10 cellular contexts compared by ENCODE assay signal in genomic region chr18:44729631-44730101, GRCh38. TPM values are rescaled to one million over a fixed set of nuclear protein-coding genes. Genes with fewer than 3 reads are reported as not detected.
DNase-seq lines count a peak whose midpoint lies in the region; ATAC-seq and TF ChIP-seq lines count a peak whose summit lies in the region.
"Had no signal": no experiment of that assay in that cellular context is flagged by ENCODE, and none has a peak within 500 bp of the region (broad histone marks: within the 10 kb centered on the region; RNA-seq: fewer than 3 reads in every experiment).

No MANE protein-coding gene starts in this region.

- H3K36me3 Mint-ChIP-seq in activated CD8-positive, alpha-beta T cell treated with anti-CD3 and anti-CD28 coated beads, Interleukin-2, amount 10 ng/mL, durations not matched to agents 7 days and 5 days (ENCODE audit: low read depth), result peaks cover 15% of the 10 kb centered on the region

- H3K4me3 ChIP-seq in A673 (ENCODE audit: low read depth, low read length, poor library complexity, severe bottlenecking) (no peak overlapping the region), lower lobe of right lung (no peak overlapping the region), esophagus squamous epithelium (no peak overlapping the region)

- peaks cover 25% of the 10 kb centered on the region for H3K27me3 Mint-ChIP-seq in activated CD8-positive, alpha-beta T cell treated with anti-CD3 and anti-CD28 coated beads, Interleukin-2, amount 10 ng/mL, durations not matched to agents 7 days and 5 days (ENCODE audit: low read depth)

- H3K36me3 ChIP-seq in A673 (ENCODE audit: insufficient read depth, low read length, poor library complexity, severe bottlenecking) (no peaks in the 10 kb centered on the region), lower lobe of right lung (no peaks in the 10 kb centered on the region), esophagus squamous epithelium (no peaks in the 10 kb centered on the region)

- ATAC-seq in GM21526 (IDR thresholded peaks at IDR 0.05; ENCODE audit: low FRiP score, unreplicated experiment), result peak; percentile 41
- peak; percentile 37 for ATAC-seq in activated CD8-positive, alpha-beta T cell treated with anti-CD3 and anti-CD28 coated beads, Interleukin-2, amount 10 ng/mL, durations not matched to agents 7 days and 5 days
- ATAC-seq in lower lobe of right lung, result peak; percentile 40 to 47
- no peak for ATAC-seq in HG02588 (IDR thresholded peaks at IDR 0.05; ENCODE audit: unreplicated experiment)

- no peak for TF ChIP-seq POLR2A in esophagus squamous epithelium (IDR thresholded peaks at IDR 0.05)

- TF ChIP-seq CTCF in A673 (conservative IDR thresholded peaks at IDR 0.05; ENCODE audit: low read depth, low read length) (no peak), lower lobe of right lung (IDR thresholded peaks at IDR 0.05) (no peak), esophagus squamous epithelium (IDR thresholded peaks at IDR 0.05) (no peak)

- H3K9me3 ChIP-seq in A673 (ENCODE audit: low read depth, low read length, poor library complexity, severe bottlenecking) (no peaks in the 10 kb centered on the region), lower lobe of right lung (no peaks in the 10 kb centered on the region), esophagus squamous epithelium (no peaks in the 10 kb centered on the region)

- no TSS peak for BruUV-seq in A673 (replicated peaks; lab: Mats Ljungman, UMichigan)

- WGBS in esophagus squamous epithelium, 2 donors, result 60 to 83% methylated on average over 5 of the region's 5 CpGs

- peak; percentile 52 for DNase-seq in A673 (ENCODE audit: low spot score)
- peak; percentile 62 for DNase-seq in activated CD8-positive, alpha-beta T cell treated with anti-CD3 and anti-CD28 coated beads, Interleukin-2, amount 10 ng/mL, durations not matched to agents 7 days and 5 days
- no peak for DNase-seq in lower lobe of right lung
- DNase-seq in esophagus squamous epithelium (lab: John Stamatoyannopoulos, UW), result no peak
- DNase-seq in GM19240 (ENCODE audit: insufficient read length, low spot score), result no peak
- DNase-seq in inferior parietal cortex (ENCODE audit: extremely low spot score), result no peak
- DNase-seq: GDM1 had no signal

- H3K4me1 Mint-ChIP-seq in activated CD8-positive, alpha-beta T cell treated with anti-CD3 and anti-CD28 coated beads, Interleukin-2, amount 10 ng/mL, durations not matched to agents 7 days and 5 days (ENCODE audit: low read depth), result peaks cover 90% of the 10 kb centered on the region

- H3K27ac ChIP-seq in A673 (ENCODE audit: low read depth, low read length, poor library complexity, severe bottlenecking) (no peak overlapping the region), lower lobe of right lung (no peak overlapping the region), esophagus squamous epithelium (no peak overlapping the region)
- H3K27ac ChIP-seq: HL-60 had no signal

- H3K4me1 ChIP-seq in A673 (ENCODE audit: insufficient read depth, low read length, poor library complexity, severe bottlenecking), result peaks cover 22% of the 10 kb centered on the region
- peaks cover 62% of the 10 kb centered on the region for H3K4me1 ChIP-seq in lower lobe of right lung
- peaks cover 14 to 82% (median 43%) of the 10 kb centered on the region in 3 donors for H3K4me1 ChIP-seq in esophagus squamous epithelium

- CTCF ChIA-PET in A673 (lab: Charles Lee), result no interaction called here
- CTCF ChIA-PET in activated CD8-positive, alpha-beta T cell treated with anti-CD3 and anti-CD28 coated beads, Interleukin-2, amount 10 ng/mL, durations not matched to agents 7 days and 5 days (lab: Charles Lee), result interaction anchor here (1.0 to 1.7 kb wide), 3 partner anchors 50 to 243 kb away, joined by 3 to 6 read pairs (median 4); no protein-coding TSS in a partner anchor

- no peaks in the 10 kb centered on the region for H3K9me3 Mint-ChIP-seq in activated CD8-positive, alpha-beta T cell treated with anti-CD3 and anti-CD28 coated beads, Interleukin-2, amount 10 ng/mL, durations not matched to agents 7 days and 5 days (ENCODE audit: insufficient read depth)

- POLR2A ChIA-PET in A673 (lab: Charles Lee; ENCODE audit: low non-redundant PET), result no interaction called here
- POLR2A ChIA-PET in activated CD8-positive, alpha-beta T cell treated with anti-CD3 and anti-CD28 coated beads, Interleukin-2, amount 10 ng/mL, durations not matched to agents 7 days and 5 days (lab: Charles Lee), result interaction anchor here (1.8 kb wide), 1 partner anchor 30 kb away, joined by 5 read pairs; no protein-coding TSS in a partner anchor

- no peak overlapping the region for H3K4me3 Mint-ChIP-seq in activated CD8-positive, alpha-beta T cell treated with anti-CD3 and anti-CD28 coated beads, Interleukin-2, amount 10 ng/mL, durations not matched to agents 7 days and 5 days

- no peaks in the 10 kb centered on the region for H3K27me3 ChIP-seq in A673 (replicated peaks; ENCODE audit: insufficient read depth, low read depth, low read length, poor library complexity)
- H3K27me3 ChIP-seq in lower lobe of right lung (ENCODE audit: low read depth), result no peaks in the 10 kb centered on the region
- H3K27me3 ChIP-seq in esophagus squamous epithelium, result no peaks in the 10 kb centered on the region

- peak overlapping the region; percentile 39 for H3K27ac Mint-ChIP-seq in activated CD8-positive, alpha-beta T cell treated with anti-CD3 and anti-CD28 coated beads, Interleukin-2, amount 10 ng/mL, durations not matched to agents 7 days and 5 days

- intact Hi-C loops in A673 (cut with micrococcal nuclease; ENCODE audit: unreplicated experiment) (no loop called here), lower lobe of right lung (cut with DNase I) (no loop called here), esophagus squamous epithelium (cut with DNase I) (no loop called here)

RNA-seq across cellular contexts. Expression of gene SETBP1, which starts 49.0 kb away (rescaled TPM):
- total RNA-seq in A673 (2021), result 14.0 and 16.2 TPM in 2 replicates
- 1 to 10 TPM; 7.0 to 8.4 TPM for total RNA-seq in activated CD8-positive, alpha-beta T cell treated with anti-CD3 and anti-CD28 coated beads, Interleukin-2, amount 10 ng/mL, durations not matched to agents 7 days and 5 days
- 25.8 TPM for total RNA-seq in lower lobe of right lung
- 10 to 100 TPM in 1 of 4 donors, 1 to 10 TPM in 3; 2.6 to 18.5 (median 6.4) TPM for total RNA-seq in esophagus squamous epithelium

Comparison
In these comparisons a context has a peak if more than half of its experiments do, and no peak if none do; other contexts are left out.
1. DNase-seq: peak in A673 (single experiment) and activated CD8-positive, alpha-beta T cell treated with anti-CD3 and anti-CD28 coated beads, Interleukin-2, amount 10 ng/mL, durations not matched to agents 7 days and 5 days (single experiment); none in lower lobe of right lung (single experiment), esophagus squamous epithelium (single experiment), GM19240 (single experiment) and inferior parietal cortex (single experiment).